ENCODE assay signal across 10 cellular contexts in genomic region chr9:23825143-23825531, GRCh38. TPM values are rescaled to one million over a fixed set of nuclear protein-coding genes. Genes with fewer than 3 reads are reported as not detected.
DNase-seq lines count a peak whose midpoint lies in the region; ATAC-seq and TF ChIP-seq lines count a peak whose summit lies in the region.
"Had no signal": no experiment of that assay in that cellular context is flagged by ENCODE, and none has a peak within 500 bp of the region (broad histone marks: within the 10 kb centered on the region; RNA-seq: fewer than 3 reads in every experiment).

No MANE protein-coding gene starts in this region.

- no peak overlapping the region for H2AK9ac ChIP-seq in IMR-90 (replicated peaks; ENCODE audit: low read depth, low read length, poor library complexity)

- no peak for TF ChIP-seq CTCF in IMR-90 (conservative IDR thresholded peaks at IDR 0.05; ENCODE audit: low read depth, low read length)
- no peak for TF ChIP-seq CTCF in WTC11 (IDR thresholded peaks at IDR 0.05)
- no peak for TF ChIP-seq CTCF in stomach (IDR thresholded peaks at IDR 0.05)
- TF ChIP-seq CTCF in upper lobe of left lung (IDR thresholded peaks at IDR 0.05): no peak

- peak overlapping the region; percentile 58; the same call in 1 of the 2 replicates for H3K4me2 ChIP-seq in IMR-90 (ENCODE audit: low read depth, low read length)

- H3K4me3 Mint-ChIP-seq in WTC11: no peak overlapping the region
- no peak overlapping the region for H3K4me3 Mint-ChIP-seq in activated naive CD8-positive, alpha-beta T cell treated with anti-CD3 and anti-CD28 coated beads for 36 hours
- H3K4me3 Mint-ChIP-seq: IgD-negative memory B cell had no signal

- CTCF ChIA-PET in IMR-90 (lab: Yijun Ruan, JAX) (no interaction called here), WTC11 (lab: Charles Lee) (interaction anchor here (1.2 kb wide), 1 partner anchor 159 kb away, joined by 4 read pairs; no protein-coding TSS in a partner anchor)

- H3K4me1 ChIP-seq in IMR-90 (ENCODE audit: control insufficient read depth, insufficient read depth, low read length): no peaks in the 10 kb centered on the region
- peaks cover 3% of the 10 kb centered on the region for H3K4me1 ChIP-seq in iPS DF 6.9 (ENCODE audit: control insufficient read depth, insufficient read depth, low read length)
- peaks cover 10 to 54% (median 28%) of the 10 kb centered on the region in 4 donors for H3K4me1 ChIP-seq in stomach
- H3K4me1 ChIP-seq in upper lobe of left lung: peaks cover 5 to 42% (median 24%) of the 10 kb centered on the region in 4 donors

- dilution Hi-C loops in IMR-90 (cut with HindIII; ENCODE audit: low sequenced_read_pairs, unreplicated experiment): no loop called here

- no peaks in the 10 kb centered on the region for H3K9me3 Mint-ChIP-seq in WTC11
- H3K9me3 Mint-ChIP-seq in activated naive CD8-positive, alpha-beta T cell treated with anti-CD3 and anti-CD28 coated beads for 36 hours: peaks cover 11% of the 10 kb centered on the region

- H3K9ac ChIP-seq in IMR-90 (ENCODE audit: low read depth, low read length): no peak overlapping the region

- TF ChIP-seq RAD21 in IMR-90 (IDR thresholded peaks at IDR 0.05; ENCODE audit: low read length): no peak

- no peak overlapping the region for H3K27ac Mint-ChIP-seq in WTC11
- no peak overlapping the region for H3K27ac Mint-ChIP-seq in activated naive CD8-positive, alpha-beta T cell treated with anti-CD3 and anti-CD28 coated beads for 36 hours
- H3K27ac Mint-ChIP-seq: activated naive CD4-positive, alpha-beta T cell treated with anti-CD3 and anti-CD28 coated beads, Interleukin-2, amount 50 U/mL, for 72 hours; IgD-negative memory B cell had no signal

- H2BK120ac ChIP-seq in IMR-90 (ENCODE audit: low read depth, low read length): no peak overlapping the region

- H3K14ac ChIP-seq in IMR-90 (replicated peaks; ENCODE audit: low read depth, low read length): no peak overlapping the region

- H4K20me1 ChIP-seq in IMR-90 (ENCODE audit: insufficient read depth, low read length): no peaks in the 10 kb centered on the region

- H3K23ac ChIP-seq in IMR-90 (ENCODE audit: low read depth, low read length): no peak overlapping the region

- H3K27me3 Mint-ChIP-seq in WTC11 (ENCODE audit: low read depth): peaks cover 15% of the 10 kb centered on the region
- H3K27me3 Mint-ChIP-seq in activated naive CD8-positive, alpha-beta T cell treated with anti-CD3 and anti-CD28 coated beads for 36 hours: peaks cover 40% of the 10 kb centered on the region

- peaks cover 15% of the 10 kb centered on the region for H3K4me1 Mint-ChIP-seq in WTC11
- H3K4me1 Mint-ChIP-seq in activated naive CD8-positive, alpha-beta T cell treated with anti-CD3 and anti-CD28 coated beads for 36 hours: no peaks in the 10 kb centered on the region
- H3K4me1 Mint-ChIP-seq: IgD-negative memory B cell had no signal

- no peak overlapping the region for H4K91ac ChIP-seq in IMR-90 (ENCODE audit: insufficient read depth, low read depth, low read length)

- in situ Hi-C loops in IMR-90 (cut with MboI; ENCODE audit: low sequenced_read_pairs): no loop called here

- H4K5ac ChIP-seq in IMR-90 (ENCODE audit: low read depth, low read length): no peak overlapping the region

- H3K27ac ChIP-seq in IMR-90 (ENCODE audit: insufficient read depth, low read length): no peak overlapping the region
- no peak overlapping the region for H3K27ac ChIP-seq in iPS DF 6.9 (ENCODE audit: low read length)
- H3K27ac ChIP-seq in stomach: no peak overlapping the region
- no peak overlapping the region for H3K27ac ChIP-seq in upper lobe of left lung

- H2AK5ac ChIP-seq in IMR-90 (ENCODE audit: low read depth, low read length): no peak overlapping the region

- intact Hi-C loops in IMR-90 (cut with micrococcal nuclease): no loop called here
- intact Hi-C loops in stomach (cut with DNase I; ENCODE audit: low total_unique reads): no loop called here

- no peak overlapping the region for H3K18ac ChIP-seq in IMR-90 (ENCODE audit: low read depth, low read length)

- H3K9me1 ChIP-seq in IMR-90 (ENCODE audit: insufficient read depth, low read length): no peaks in the 10 kb centered on the region

- H2BK5ac ChIP-seq in IMR-90 (ENCODE audit: low read depth, low read length, poor library complexity, severe bottlenecking): no peak overlapping the region

- BruUV-seq in IMR-90 (replicated peaks; lab: Mats Ljungman, UMichigan): no TSS peak

- TF ChIP-seq EP300 in stomach (IDR thresholded peaks at IDR 0.05) (no peak), upper lobe of left lung (IDR thresholded peaks at IDR 0.05) (no peak)

- no peak overlapping the region for H4K8ac ChIP-seq in IMR-90 (ENCODE audit: low read depth in 2 of 2, low read length in 2 of 2)

- H3K36me3 Mint-ChIP-seq in WTC11: no peaks in the 10 kb centered on the region
- H3K36me3 Mint-ChIP-seq in activated naive CD8-positive, alpha-beta T cell treated with anti-CD3 and anti-CD28 coated beads for 36 hours: no peaks in the 10 kb centered on the region
- H3K36me3 Mint-ChIP-seq: IgD-negative memory B cell had no signal

- H2AFZ ChIP-seq in IMR-90 (replicated peaks; ENCODE audit: low read length, poor library complexity): peak overlapping the region; percentile 16

- TF ChIP-seq POLR2A in IMR-90 (IDR thresholded peaks at IDR 0.05; ENCODE audit: low read depth, low read length): no peak
- TF ChIP-seq POLR2A in stomach (IDR thresholded peaks at IDR 0.05): no peak
- TF ChIP-seq POLR2A in upper lobe of left lung (IDR thresholded peaks at IDR 0.05): no peak

- H3K4ac ChIP-seq in IMR-90 (ENCODE audit: low read depth, low read length): no peak overlapping the region

- ATAC-seq in IMR-90 (ENCODE audit: low read depth) (no peak), WTC11 (peak; percentile 1; the same call in 1 of the 2 replicates), upper lobe of left lung (ENCODE audit: low FRiP score in 2 of 2) (no peak)
- ATAC-seq: activated naive CD4-positive, alpha-beta T cell treated with anti-CD3 and anti-CD28 coated beads, Interleukin-2, amount 50 U/mL, for 72 hours had no signal

- H3K9me3 ChIP-seq in IMR-90 (ENCODE audit: control insufficient read depth, insufficient read depth, low read length) (no peaks in the 10 kb centered on the region; the same call in 1 of the 2 replicates), iPS DF 6.9 (ENCODE audit: control insufficient read depth, insufficient read depth, low read length) (no peaks in the 10 kb centered on the region), stomach (peaks cover 0 to 41% (median 7%) of the 10 kb centered on the region in 4 donors), upper lobe of left lung (no peaks in the 10 kb centered on the region)

- POLR2A ChIA-PET in IMR-90 (lab: Charles Lee; ENCODE audit: unreplicated experiment): no interaction called here
- POLR2A ChIA-PET in WTC11 (lab: Charles Lee): no interaction called here

- DNase-seq in IMR-90: no peak
- DNase-seq in WTC11 (ENCODE audit: low spot score): peak; percentile 31
- no peak for DNase-seq in iPS DF 6.9 (ENCODE audit: low read depth, low spot score)
- no peak for DNase-seq in stomach
- DNase-seq in NCI-H146 treated with DMSO at 0.1 percent for 48 hours (lab: John Stamatoyannopoulos, UW; ENCODE audit: unreplicated experiment): no peak
- no peak for DNase-seq in activated naive CD8-positive, alpha-beta T cell treated with anti-CD3 and anti-CD28 coated beads for 36 hours
- no peak for DNase-seq in activated CD4-positive, alpha-beta T cell treated with anti-CD3 and anti-CD28 coated beads, Interleukin-2, amount 50 U/mL, for 48 hours
- DNase-seq in upper lobe of left lung: no peak

- no peak overlapping the region for H3K56ac ChIP-seq in IMR-90 (ENCODE audit: extremely low read depth, insufficient read depth, low read length)

- H2BK15ac ChIP-seq in IMR-90 (ENCODE audit: low read depth, low read length): no peak overlapping the region

- WGBS in IMR-90 (ENCODE audit: extremely low coverage in 2 of 2, insufficient read length in 1 of 2), 2 experiments: 0% methylated on average over 4 of the region's 9 CpGs; no CpG with 5 or more reads in 1 of the 2 experiments
- WGBS in iPS DF 6.9 (ENCODE audit: insufficient coverage, insufficient read length): no CpG with 5 or more reads among the region's 9 CpGs
- WGBS in stomach, 5 donors: 3 to 7% (median 6%) methylated on average over 9 of the region's 9 CpGs
- WGBS in upper lobe of left lung, 2 donors: 4 to 8% methylated on average over 9 of the region's 9 CpGs

- H3K36me3 ChIP-seq in IMR-90 (ENCODE audit: control insufficient read depth, insufficient read depth, low read length) (no peaks in the 10 kb centered on the region), iPS DF 6.9 (ENCODE audit: control insufficient read depth, insufficient read depth, low read length) (no peaks in the 10 kb centered on the region), stomach (no peaks in the 10 kb centered on the region), upper lobe of left lung (no peaks in the 10 kb centered on the region)

- H2BK20ac ChIP-seq in IMR-90 (ENCODE audit: low read depth, low read length): no peak overlapping the region

- H3K27me3 ChIP-seq in IMR-90 (ENCODE audit: control insufficient read depth, insufficient read depth, low read length) (peaks cover 16% of the 10 kb centered on the region), iPS DF 6.9 (ENCODE audit: control insufficient read depth, insufficient read depth, low read length) (peaks cover 15% of the 10 kb centered on the region; the same call in 1 of the 2 replicates), stomach (peaks cover 28 to 98% (median 75%) of the 10 kb centered on the region in 3 donors), upper lobe of left lung (peaks cover 0 to 44% (median 22%) of the 10 kb centered on the region in 4 donors)

- no peaks in the 10 kb centered on the region for H3K79me1 ChIP-seq in IMR-90 (ENCODE audit: low read depth in 1 of 2, low read length in 2 of 2)

- H3K4me3 ChIP-seq in IMR-90 (ENCODE audit: insufficient read depth, low read depth, low read length) (no peak overlapping the region), iPS DF 6.9 (ENCODE audit: low read length) (peak overlapping the region; percentile 79; the same call in 1 of the 2 replicates), stomach (peak overlapping the region; percentile 26 to 40 (median 34)), upper lobe of left lung (peak overlapping the region in 2 of 4 donors; percentile 37 to 39)

TF ChIP-seq in IMR-90, 13 proteins besides CTCF, POLR2A, EP300 and RAD21 (continues in another document):
- no peak for TF ChIP-seq NFE2L2 (IDR thresholded peaks at IDR 0.05; ENCODE audit: low read depth, low read length)
- TF ChIP-seq BHLHE40 (IDR thresholded peaks at IDR 0.05; ENCODE audit: low read depth, low read length): no peak

RNA-seq across cellular contexts. Expression of gene ELAVL2, which starts 0.9 kb away (rescaled TPM):
- total RNA-seq in IMR-90 (2012; rRNA removed) (0.28 and 0.36 TPM in 2 replicates), WTC11 (2021) (22.8 to 35.9 TPM (median 26.7 TPM) in 3 replicates), stomach (1 to 10 TPM in 1 of 5 donors, not detected in 4; 1.1 TPM), upper lobe of left lung (under 1 TPM in 1 of 6 donors, not detected in 5; 0.27 TPM)
- polyA plus RNA-seq in IMR-90 (2012; rRNA removed) (0.04 TPM in 1 of 2 replicates, not detected in the other), stomach (under 1 TPM in 2 of 3 donors, not detected in 1; 0.06 to 0.18 TPM)
- polyA plus RNA-seq in IMR-90 (2012; cell fraction: cytosol; rRNA removed): not detected in 2 replicates
- not detected in 2 replicates for polyA plus RNA-seq in IMR-90 (2012; cell fraction: nucleus; rRNA removed; ENCODE audit: low replicate concordance)
- total RNA-seq in activated naive CD8-positive, alpha-beta T cell treated with anti-CD3 and anti-CD28 coated beads for 36 hours: not detected
- total RNA-seq: activated naive CD4-positive, alpha-beta T cell treated with anti-CD3 and anti-CD28 coated beads, Interleukin-2, amount 50 U/mL, for 72 hours had no signal
- polyA plus RNA-seq: IgD-negative memory B cell had no signal

Comparison
In these comparisons a context has a peak if more than half of its experiments do, and no peak if none do; other contexts are left out.
1. RNA of gene ELAVL2, which starts 0.9 kb away (total RNA-seq): 22.8 to 35.9 TPM in WTC11; 0.28 to 0.36 TPM in IMR-90, 1.1 TPM in stomach, not detected in activated naive CD8-positive, alpha-beta T cell treated with anti-CD3 and anti-CD28 coated beads for 36 hours and 0.27 TPM in upper lobe of left lung; every median in the first group is over 10 times any median in the second.